Comparison of ENCODE assay signal across 23 cellular contexts in the genomic region with DNA sequence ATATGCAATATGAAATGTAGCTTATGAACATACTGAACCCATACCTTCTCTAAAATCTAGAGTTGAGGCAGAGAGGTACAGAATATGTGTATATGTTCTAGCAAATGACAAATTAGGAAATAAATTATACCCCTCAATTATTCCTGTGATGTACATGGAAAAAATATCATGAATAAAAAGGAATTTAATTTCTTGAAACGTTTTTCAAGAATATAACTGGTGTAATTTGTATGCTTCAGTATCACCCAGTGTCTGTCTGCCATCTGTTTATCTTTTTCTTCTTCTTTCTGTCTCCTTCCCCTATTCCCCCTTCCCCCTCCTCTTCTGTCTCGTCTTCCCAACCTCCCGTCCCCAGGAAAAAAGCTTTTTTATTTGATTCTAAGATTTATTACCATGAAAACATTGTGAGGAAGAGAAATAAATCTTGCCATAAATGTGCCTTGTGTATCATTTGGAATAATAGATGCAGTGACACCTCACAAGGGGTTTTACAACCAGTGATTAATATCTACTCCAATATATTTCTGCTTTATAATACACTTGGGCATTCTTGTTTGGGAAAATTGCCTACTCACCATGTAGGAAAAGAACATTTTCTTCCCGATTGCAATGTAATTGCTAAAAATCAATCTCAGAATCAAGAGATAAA.
"Had no signal": no experiment of that assay in that cellular context is flagged by ENCODE, and none has a peak within 500 bp of the region (broad histone marks: within the 10 kb centered on the region; RNA-seq: fewer than 3 reads in every experiment).

No MANE protein-coding gene starts in this region.

- H3K4me1 ChIP-seq: pancreas, thyroid gland had no signal

- ATAC-seq: effector memory CD8-positive, alpha-beta T cell; left lobe of liver; natural killer cell; pancreas; sciatic nerve; stimulated activated naive CD8-positive, alpha-beta T cell treated with anti-CD3 and anti-CD28 coated beads, Interleukin-15, amount 100 ng/mL, for 72 hours had no signal

- H3K27me3 ChIP-seq: neutrophil, pancreas, thyroid gland had no signal

- H3K27ac ChIP-seq: neutrophil, pancreas, thyroid gland had no signal

- FAIRE-seq: frontal cortex had no signal

- H3K9me3 ChIP-seq: neutrophil, pancreas, thyroid gland had no signal

- H3K36me3 ChIP-seq: neutrophil, pancreas, thyroid gland had no signal

- DNase-seq: cortex of kidney; effector memory CD8-positive, alpha-beta T cell; hypothalamus; immature natural killer cell; islet precursor cell; kidney glomerular epithelial cell; natural killer cell; pancreas; retina; stimulated activated CD4-positive, alpha-beta T cell treated with anti-CD3 and anti-CD28 coated beads, Interleukin-12 subunit alpha, Interleukin-12 subunit beta, amount 100 ng/mL, for 4 hours; stimulated activated CD4-positive, alpha-beta T cell treated with anti-CD3 and anti-CD28 coated beads, Interleukin-1b, Interleukin-23, amount 100 ng/mL, for 48 hours; stimulated activated CD4-positive, alpha-beta T cell treated with anti-CD3 and anti-CD28 coated beads, Interleukin-4, amount 100 ng/mL, for 1 hour; stimulated activated CD8-positive, alpha-beta memory T cell treated with anti-CD3 and anti-CD28 coated beads, Interleukin-4, amount 100 ng/mL, for 48 hours; stimulated activated naive CD4-positive, alpha-beta T cell; stimulated activated naive CD8-positive, alpha-beta T cell treated with anti-CD3 and anti-CD28 coated beads, Interleukin-15, amount 100 ng/mL, for 72 hours; thyroid gland; trophoblast cell had no signal

- H3K4me3 ChIP-seq: lung, pancreas, smooth muscle cell, thyroid gland had no signal
